ENCODE assay signal across 8 cellular contexts in genomic region chr4:6709230-6710114, GRCh38. TPM values are rescaled to one million over a fixed set of nuclear protein-coding genes. Genes with fewer than 3 reads are reported as not detected.
DNase-seq lines count a peak whose midpoint lies in the region; ATAC-seq and TF ChIP-seq lines count a peak whose summit lies in the region.

Gene MRFAP1L1 (minus strand): TSS chr4:6709865. CDS start chr4:6709629, 236 bp downstream.

- H3K27ac ChIP-seq in adipose tissue (ENCODE audit: low read depth, low read length) (no peak within 1 kb of the TSS), trophoblast cell (ENCODE audit: low read depth, low read length) (peak within 1 kb of the TSS; percentile 80), tibial nerve (peak within 1 kb of the TSS; percentile 76 to 91 (median 82))

- TF ChIP-seq CTCF in GM12864 (IDR thresholded peaks at IDR 0.05; ENCODE audit: low read depth, low read length, missing control alignments) = no peak
- TF ChIP-seq CTCF in tibial nerve (IDR thresholded peaks at IDR 0.05) = peak in 1 of 5 experiments; percentile 15

- peaks cover 60 to 71% (median 62%) of the 10 kb centered on the region in 3 donors for H3K4me1 Mint-ChIP-seq in T-cell

- peak within 1 kb of the TSS; percentile 24 for H2BK5ac ChIP-seq in trophoblast cell (ENCODE audit: low read depth, low read length, poor library complexity)

- H3K36me3 ChIP-seq in trophoblast cell (ENCODE audit: control insufficient read depth in 1 of 2, insufficient read depth in 2 of 2, low read length in 2 of 2) (no peaks in the 10 kb centered on the region), tibial nerve (peaks cover 0 to 12% (median 0%) of the 10 kb centered on the region in 3 donors)

- peaks cover 7% of the 10 kb centered on the region for H3K79me2 ChIP-seq in trophoblast cell (ENCODE audit: control insufficient read depth, insufficient read depth, low read length, poor library complexity)

- no peak within 1 kb of the TSS for H3K23ac ChIP-seq in trophoblast cell (ENCODE audit: low read length)

- peak within 1 kb of the TSS; percentile 71 for H4K12ac ChIP-seq in trophoblast cell (ENCODE audit: low read depth, low read length)

- peak within 1 kb of the TSS; percentile 71 for H2AFZ ChIP-seq in trophoblast cell (ENCODE audit: insufficient read depth, low read length, poor library complexity)

- peak within 1 kb of the TSS; percentile 67 for H4K91ac ChIP-seq in trophoblast cell (ENCODE audit: low read depth, low read length)

- no peak within 1 kb of the TSS for H2BK12ac ChIP-seq in trophoblast cell (ENCODE audit: low read length)

- peak in 1 of 2 donors; percentile 30 for TF ChIP-seq POLR2A in tibial nerve (IDR thresholded peaks at IDR 0.05)

- peak within 1 kb of the TSS; percentile 71 for H3K9ac ChIP-seq in trophoblast cell (ENCODE audit: low read length)

- H2BK120ac ChIP-seq in trophoblast cell (ENCODE audit: insufficient read depth, low read length, poor library complexity) = peak within 1 kb of the TSS; percentile 20

- TF ChIP-seq EP300 in tibial nerve (IDR thresholded peaks at IDR 0.05) = peak; percentile 36 to 95

- peak within 1 kb of the TSS; percentile 97 to 99 for H3K27ac Mint-ChIP-seq in T-cell

- 0 to 1% (median 0%) methylated on average over 72 of the region's 72 CpGs for WGBS in adipose tissue, 3 donors
- WGBS in trophoblast cell (ENCODE audit: extremely low coverage, insufficient coverage, insufficient read length) = no CpG with 5 or more reads among the region's 72 CpGs
- WGBS in tibial nerve, 2 donors = 1% methylated on average over 72 of the region's 72 CpGs

- peaks cover 5% of the 10 kb centered on the region for H3K79me1 ChIP-seq in trophoblast cell (ENCODE audit: low read length)

- DNase-seq in GM12864 (ENCODE audit: low read depth) (peak; percentile 94), NCI-H1436 treated with DMSO at 0.1 percent for 48 hours (lab: John Stamatoyannopoulos, UW) (peak; percentile 60), T-cell (peak; percentile 92 to 99 (median 97)), cardiac septum (ENCODE audit: low spot score) (peak; percentile 97), trophoblast cell (peak; percentile 96 to 99), tibial nerve (ENCODE audit: low spot score in 2 of 2) (peak; percentile 96 to 97)

- H3K36me3 Mint-ChIP-seq in T-cell = peaks cover 43% of the 10 kb centered on the region

- intact Hi-C loops in cardiac septum (cut with DNase I) = loop anchor here (2.0 to 10.0 kb wide), 3 partner anchors 35 to 335 kb away; partner anchors contain the start of genes MRFAP1 and TADA2B

- H3K4me3 Mint-ChIP-seq in T-cell = peak within 1 kb of the TSS; percentile 96 to 100 (median 97)

- peak within 1 kb of the TSS; percentile 95 for H4K8ac ChIP-seq in trophoblast cell (ENCODE audit: low read depth, low read length)

- H3K18ac ChIP-seq in trophoblast cell (ENCODE audit: low read length) = peak within 1 kb of the TSS; percentile 57

- H3K4me1 ChIP-seq in trophoblast cell (ENCODE audit: control insufficient read depth in 1 of 2, insufficient read depth in 2 of 2, low read length in 2 of 2) = peaks cover 0 to 8% of the 10 kb centered on the region in 2 experiments
- H3K4me1 ChIP-seq in tibial nerve = peaks cover 0 to 47% (median 17%) of the 10 kb centered on the region in 4 donors

- peak within 1 kb of the TSS; percentile 62 for H3K4me3 ChIP-seq in GM12864 (ENCODE audit: low read depth, low read length)
- peak within 1 kb of the TSS; percentile 76 for H3K4me3 ChIP-seq in trophoblast cell (ENCODE audit: low read depth, low read length)
- peak within 1 kb of the TSS; percentile 77 to 88 (median 82) for H3K4me3 ChIP-seq in tibial nerve

- peak within 1 kb of the TSS; percentile 95 for H3K4ac ChIP-seq in trophoblast cell (ENCODE audit: low read depth, low read length)

- CTCF ChIA-PET in T-cell (lab: Charles Lee) = interaction anchor here (0.6 to 3.2 kb wide), 11 partner anchors 8 to 164 kb away, joined by 3 to 48 read pairs (median 6); partner anchors contain the start of gene MRFAP1 (in 1 of the 2)

- H3K27me3 ChIP-seq in trophoblast cell (ENCODE audit: insufficient read depth, low read length) = no peaks in the 10 kb centered on the region
- H3K27me3 ChIP-seq in tibial nerve = no peaks in the 10 kb centered on the region

- H2AK5ac ChIP-seq in trophoblast cell (ENCODE audit: low read length) = peak within 1 kb of the TSS; percentile 70

- H3K9me3 Mint-ChIP-seq in T-cell = no peaks in the 10 kb centered on the region

- peak within 1 kb of the TSS; percentile 89 for H3K4me2 ChIP-seq in trophoblast cell (ENCODE audit: low read length)

- POLR2A ChIA-PET in T-cell (lab: Charles Lee) = interaction anchor here in 1 of 2 donors (0.6 to 2.4 kb wide), 7 partner anchors 19 to 37 kb away, joined by 3 to 10 read pairs (median 4); a partner anchor contains a TSS

- ATAC-seq in HG02763 (IDR thresholded peaks at IDR 0.05; ENCODE audit: unreplicated experiment) (peak; percentile 71), T-cell (replicated peaks in 1 of 4) (peak; percentile 83 to 90 (median 86))

- peak within 1 kb of the TSS; percentile 76 for H3K14ac ChIP-seq in trophoblast cell (ENCODE audit: low read length)

- peaks cover 2% of the 10 kb centered on the region for H3K9me3 ChIP-seq in trophoblast cell (ENCODE audit: insufficient read depth, low read depth, low read length)
- no peaks in the 10 kb centered on the region for H3K9me3 ChIP-seq in tibial nerve

- no peaks in the 10 kb centered on the region for H3K27me3 Mint-ChIP-seq in T-cell

RNA-seq across cellular contexts. Expression of gene MRFAP1L1, which starts in this region (rescaled TPM):
- total RNA-seq in T-cell (100 to 1,000 TPM in 3 of 5 donors, 10 to 100 TPM in 2; 28.8 to 121 (median 112) TPM), cardiac septum (48.6 TPM), tibial nerve (10 to 100 TPM; 51.6 to 76.6 (median 59.6) TPM)
- 10 to 100 TPM; 23.3 to 66.1 (median 34.0) TPM for polyA plus RNA-seq in adipose tissue
- 41.1 and 42.0 TPM in 2 replicates for polyA plus RNA-seq in trophoblast cell (2013)
